Comparison of ENCODE assay signal across 8 cellular contexts in the genomic region with DNA sequence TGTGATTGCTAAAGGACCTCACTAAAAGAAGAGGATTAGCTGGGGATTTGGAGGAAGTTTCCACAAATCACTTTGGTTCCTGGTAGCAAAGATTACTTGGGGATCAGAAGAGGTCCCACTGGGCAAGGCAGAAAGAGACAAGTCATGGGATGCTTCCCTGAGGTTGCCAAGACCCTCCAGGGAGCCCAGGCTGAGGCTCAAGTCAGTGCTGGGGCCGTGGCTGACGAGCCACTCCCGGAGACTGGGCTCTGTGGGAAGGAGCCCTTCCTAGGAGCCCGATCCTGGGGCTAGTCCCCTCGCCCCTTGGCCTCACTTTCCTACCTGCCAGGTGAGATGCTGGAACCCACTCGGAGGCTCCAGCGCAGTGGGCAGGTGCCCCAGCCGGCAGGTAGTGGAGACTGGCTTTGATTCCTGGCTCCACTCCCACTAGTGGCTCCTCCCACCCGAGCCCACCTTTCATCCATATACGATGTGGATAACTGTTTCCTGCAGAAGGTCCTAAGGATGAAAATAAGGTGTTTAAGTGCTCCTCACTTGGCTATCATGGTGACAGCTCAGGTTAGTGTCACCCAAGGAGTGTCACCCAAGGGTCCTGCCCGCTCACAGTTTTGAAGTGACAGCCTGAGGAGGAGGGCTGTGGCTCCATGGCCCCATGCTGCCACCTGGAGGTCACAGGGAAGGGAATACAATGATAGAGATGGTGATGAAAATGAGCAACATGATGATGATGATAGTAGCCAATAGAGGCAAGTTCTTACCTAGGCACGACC.
DNase-seq lines count a peak whose midpoint lies in the region; ATAC-seq and TF ChIP-seq lines count a peak whose summit lies in the region.

No MANE protein-coding gene starts in this region.

- H2AFZ ChIP-seq in fibroblast of lung (ENCODE audit: low read length), result no peak overlapping the region

- no peaks in the 10 kb centered on the region for H3K9me3 ChIP-seq in fibroblast of lung (ENCODE audit: control insufficient read depth, insufficient read depth, low read depth, low read length)

- peaks cover 16% of the 10 kb centered on the region for H3K9me3 Mint-ChIP-seq in neural crest cell

- DNase-seq in EH (ENCODE audit: low read depth) (peak; percentile 75), HuH-7 (ENCODE audit: low spot score) (peak; percentile 34), OCI-M1 (lab: John Stamatoyannopoulos, UW) (peak; percentile 82), activated T-cell treated with anti-CD3 and anti-CD28 coated beads for 48 hours (ENCODE audit: low read depth) (peak; percentile 63), fibroblast of lung (ENCODE audit: low read depth in 2 of 2) (peak; percentile 43 to 61), neural crest cell (ENCODE audit: low read depth, low spot score) (peak; percentile 63), stromal cell of bone marrow (ENCODE audit: low read depth) (peak; percentile 42)

- H3K4me2 ChIP-seq in fibroblast of lung (ENCODE audit: extremely low read depth, insufficient read depth, low read length), result no peak overlapping the region

- no peak overlapping the region for H3K4me3 ChIP-seq in fibroblast of lung (replicated peaks in 1 of 4; ENCODE audit: control extremely low read depth in 1 of 4, insufficient read depth in 1 of 4, low read depth in 3 of 4, low read length in 4 of 4)

- H3K27ac Mint-ChIP-seq in neural crest cell (ENCODE audit: unreplicated experiment), result no peak overlapping the region

- H3K27me3 ChIP-seq in fibroblast of lung (ENCODE audit: control insufficient read depth, insufficient read depth, low read length), result no peaks in the 10 kb centered on the region

- H3K27ac ChIP-seq in fibroblast of lung (ENCODE audit: insufficient read depth, low read length), result no peak overlapping the region

- TF ChIP-seq CTCF in fibroblast of lung (conservative IDR thresholded peaks at IDR 0.05 in 1 of 2, IDR thresholded peaks at IDR 0.05 in 1 of 2; ENCODE audit: low read depth in 1 of 2, low read length in 2 of 2) (peak; percentile 87 to 88), neural crest cell (conservative IDR thresholded peaks at IDR 0.05) (peak; percentile 86)

- ATAC-seq in GM21447 (IDR thresholded peaks at IDR 0.05; ENCODE audit: unreplicated experiment), result no peak

- no peaks in the 10 kb centered on the region for H3K79me2 ChIP-seq in fibroblast of lung (ENCODE audit: control insufficient read depth, insufficient read depth, low read length)

- no peaks in the 10 kb centered on the region for H4K20me1 ChIP-seq in fibroblast of lung (ENCODE audit: control insufficient read depth, extremely low read depth, insufficient read depth, low read length)

- no peaks in the 10 kb centered on the region for H3K36me3 ChIP-seq in fibroblast of lung (ENCODE audit: control insufficient read depth, insufficient read depth, low read length)

- no peak overlapping the region for H3K4me3 Mint-ChIP-seq in neural crest cell

- H3K4me1 ChIP-seq in fibroblast of lung (ENCODE audit: control insufficient read depth, extremely low read depth, insufficient read depth, low read length), result peaks cover 2% of the 10 kb centered on the region

- no peaks in the 10 kb centered on the region for H3K4me1 Mint-ChIP-seq in neural crest cell

- peaks cover 9% of the 10 kb centered on the region for H3K36me3 Mint-ChIP-seq in neural crest cell (ENCODE audit: low read depth)

- H3K27me3 Mint-ChIP-seq in neural crest cell (ENCODE audit: low read depth), result peaks cover 4% of the 10 kb centered on the region

- no peak overlapping the region for H3K9ac ChIP-seq in fibroblast of lung (ENCODE audit: insufficient read depth, low read length)
